ENCODE assay signal across 14 cellular contexts in genomic region chr19:55462722-55463121, GRCh38. TPM values are rescaled to one million over a fixed set of nuclear protein-coding genes. Genes with fewer than 3 reads are reported as not detected.
A peak's percentile ranks its signal among the peaks of the same experiment; 100 is the strongest.
DNase-seq lines count a peak whose midpoint lies in the region; ATAC-seq, FAIRE-seq and TF ChIP-seq lines count a peak whose summit lies in the region.
"Had no signal": no experiment of that assay in that cellular context is flagged by ENCODE, and none has a peak within 500 bp of the region (broad histone marks: within the 10 kb centered on the region; RNA-seq: fewer than 3 reads in every experiment).

No MANE protein-coding gene starts in this region.

- TF ChIP-seq CTCF in KMS-11 (conservative IDR thresholded peaks at IDR 0.05; ENCODE audit: low read depth, low read length), result no peak
- no peak for TF ChIP-seq CTCF in K562 (IDR thresholded peaks at IDR 0.05 in 2 of 3, conservative IDR thresholded peaks at IDR 0.05 in 1 of 3; ENCODE audit: insufficient read depth in 2 of 3, low read depth in 1 of 3, low read length in 3 of 3)
- TF ChIP-seq CTCF in osteocyte (IDR thresholded peaks at IDR 0.05), result no peak

- no peaks in the 10 kb centered on the region for H4K20me1 ChIP-seq in KMS-11 (ENCODE audit: insufficient read depth)
- no peaks in the 10 kb centered on the region for H4K20me1 ChIP-seq in K562 (replicated peaks; ENCODE audit: control insufficient read depth, insufficient read depth, low read length)

- TF ChIP-seq RAD21 in K562 (CRISPR knock-in tag; conservative IDR thresholded peaks at IDR 0.05 in 1 of 2, IDR thresholded peaks at IDR 0.05 in 1 of 2), result no peak

- H3K9me3 ChIP-seq in K562 (replicated peaks; ENCODE audit: control insufficient read depth, insufficient read depth, low read depth, low read length), result no peaks in the 10 kb centered on the region
- no peaks in the 10 kb centered on the region for H3K9me3 ChIP-seq in MG63
- H3K9me3 ChIP-seq: prostate gland, SJSA1 had no signal

- H3K9me1 ChIP-seq in K562 (ENCODE audit: control insufficient read depth, insufficient read depth, low read length), result no peaks in the 10 kb centered on the region

- POLR2A ChIA-PET in K562 (lab: Yijun Ruan, JAX), result interaction anchor here (1.1 to 2.1 kb wide), 4 partner anchors 9 to 205 kb away, joined by 3 to 10 read pairs (median 6); partner anchors contain the start of gene UBE2S

- no peak for TF ChIP-seq EP300 in K562 (IDR thresholded peaks at IDR 0.05; ENCODE audit: low read length)

- no peak overlapping the region for H3K27ac ChIP-seq in KMS-11
- H3K27ac ChIP-seq in K562 (ENCODE audit: extremely low read depth, low read depth, low read length), result no peak overlapping the region; the same call in 2 of the 3 replicates
- H3K27ac ChIP-seq: SJSA1 had no signal

- H3K27me3 ChIP-seq in KMS-11 (ENCODE audit: insufficient read depth, low read depth) (peaks cover 38% of the 10 kb centered on the region), K562 (ENCODE audit: control insufficient read depth in 2 of 2, insufficient read depth in 2 of 2, low read length in 2 of 2) (no peaks in the 10 kb centered on the region), MG63 (no peaks in the 10 kb centered on the region)
- H3K27me3 ChIP-seq: SJSA1 had no signal

- no peaks in the 10 kb centered on the region for H3K36me3 ChIP-seq in KMS-11 (ENCODE audit: insufficient read depth)
- H3K36me3 ChIP-seq in K562 (ENCODE audit: control insufficient read depth, insufficient read depth, low read length), result peaks cover 12% of the 10 kb centered on the region; the same call in 2 of the 3 replicates
- H3K36me3 ChIP-seq in MG63, result peaks cover 10% of the 10 kb centered on the region
- H3K36me3 ChIP-seq: prostate gland had no signal

- no peak for TF ChIP-seq POLR2A in K562 (conservative IDR thresholded peaks at IDR 0.05)

- H3K9ac ChIP-seq in KMS-11 (no peak overlapping the region), K562 (ENCODE audit: insufficient read depth in 1 of 2, low read depth in 2 of 2, low read length in 2 of 2) (peak overlapping the region; percentile 89 to 98; a peak in 3 of 4 replicates)

- H3K36me3 Mint-ChIP-seq in activated naive CD4-positive, alpha-beta T cell treated with anti-CD3 and anti-CD28 coated beads for 36 hours (ENCODE audit: low read depth), result no peaks in the 10 kb centered on the region
- H3K36me3 Mint-ChIP-seq in osteocyte (ENCODE audit: unreplicated experiment), result no peaks in the 10 kb centered on the region

- FAIRE-seq in K562 (lab: Jason Lieb, UNC), result no peak
- FAIRE-seq: H54 had no signal

- H3K4me3 ChIP-seq in KMS-11 (IDR thresholded peaks at IDR 0.05; ENCODE audit: insufficient read depth, low read depth, low read length), result no peak overlapping the region
- no peak overlapping the region for H3K4me3 ChIP-seq in K562
- H3K4me3 ChIP-seq in MG63, result no peak overlapping the region

- H3K9me3 Mint-ChIP-seq in activated naive CD4-positive, alpha-beta T cell treated with anti-CD3 and anti-CD28 coated beads for 36 hours, result no peaks in the 10 kb centered on the region
- no peaks in the 10 kb centered on the region for H3K9me3 Mint-ChIP-seq in osteocyte (ENCODE audit: unreplicated experiment)

- WGBS in K562 (ENCODE audit: insufficient coverage, low coverage, missing lambda C conversion rate), result 79% methylated on average over 11 of the region's 11 CpGs

- no peak for ATAC-seq in K562
- ATAC-seq: activated CD4-positive, CD25-positive, alpha-beta regulatory T cell treated with anti-CD3 and anti-CD28 coated beads, Interleukin-2, amount 50 U/mL, for 24 hours had no signal

- in situ Hi-C loops in K562 (cut with MboI), result no loop called here
- in situ Hi-C loops in G401 (cut with HindIII; ENCODE audit: low sequenced_read_pairs), result no loop called here

- BruUV-seq in K562 (replicated peaks; lab: Mats Ljungman, UMichigan), result no TSS peak

- DNase-seq in activated naive CD4-positive, alpha-beta T cell treated with anti-CD3 and anti-CD28 coated beads for 36 hours, result no peak
- DNase-seq in activated naive CD4-positive, alpha-beta T cell treated with Interleukin-2 at 50 U/mL for 16 hours, result no peak
- DNase-seq in K562 (ENCODE audit: extremely low read depth in 1 of 4, low spot score in 3 of 4), result no peak
- no peak for DNase-seq in osteocyte (ENCODE audit: extremely low spot score, unreplicated experiment)
- DNase-seq in ureter (ENCODE audit: low spot score), result no peak
- DNase-seq in MG63, result no peak
- DNase-seq in G401 (ENCODE audit: low spot score), result no peak
- DNase-seq: NCI-H187 had no signal

- H3K4me3 Mint-ChIP-seq in activated naive CD4-positive, alpha-beta T cell treated with anti-CD3 and anti-CD28 coated beads for 36 hours, result peak overlapping the region; percentile 93
- H3K4me3 Mint-ChIP-seq in osteocyte (ENCODE audit: unreplicated experiment), result peak overlapping the region; percentile 86

- CTCF ChIA-PET in activated naive CD4-positive, alpha-beta T cell treated with anti-CD3 and anti-CD28 coated beads for 36 hours (lab: Charles Lee), result interaction anchor here (0.7 to 1.2 kb wide), 2 partner anchors 41 to 170 kb away, joined by 5 to 7 read pairs; no protein-coding TSS in a partner anchor
- CTCF ChIA-PET in K562 (lab: Yijun Ruan, JAX; ENCODE audit: low intra/inter-chr PET ratio), result no interaction called here

- peaks cover 11% of the 10 kb centered on the region; the same call in 1 of the 2 replicates for H3K79me2 ChIP-seq in KMS-11 (ENCODE audit: insufficient read depth, low read depth)
- peaks cover 38% of the 10 kb centered on the region for H3K79me2 ChIP-seq in K562 (ENCODE audit: control insufficient read depth, insufficient read depth, low read length)

- H3K4me1 ChIP-seq in KMS-11 (ENCODE audit: low read depth, poor library complexity, severe bottlenecking) (peaks cover 10% of the 10 kb centered on the region), K562 (replicated peaks in 1 of 2; ENCODE audit: control insufficient read depth in 2 of 2, insufficient read depth in 2 of 2, low read length in 2 of 2) (peaks cover 39 to 83% of the 10 kb centered on the region in 2 experiments)
- H3K4me1 ChIP-seq: prostate gland had no signal

- no peaks in the 10 kb centered on the region for H3K27me3 Mint-ChIP-seq in activated naive CD4-positive, alpha-beta T cell treated with anti-CD3 and anti-CD28 coated beads for 36 hours (ENCODE audit: low read depth)
- H3K27me3 Mint-ChIP-seq in osteocyte (ENCODE audit: unreplicated experiment), result no peaks in the 10 kb centered on the region

- peaks cover 20% of the 10 kb centered on the region for H3K4me1 Mint-ChIP-seq in activated naive CD4-positive, alpha-beta T cell treated with anti-CD3 and anti-CD28 coated beads for 36 hours (ENCODE audit: low read depth)
- H3K4me1 Mint-ChIP-seq in osteocyte (ENCODE audit: unreplicated experiment), result peaks cover 23% of the 10 kb centered on the region

- H3K27ac Mint-ChIP-seq in activated naive CD4-positive, alpha-beta T cell treated with anti-CD3 and anti-CD28 coated beads for 36 hours, result no peak overlapping the region
- H3K27ac Mint-ChIP-seq in osteocyte (ENCODE audit: unreplicated experiment), result no peak overlapping the region

- intact Hi-C loops in activated naive CD4-positive, alpha-beta T cell treated with anti-CD3 and anti-CD28 coated beads for 36 hours (cut with micrococcal nuclease), result no loop called here
- intact Hi-C loops in K562 (cut with micrococcal nuclease), result no loop called here

- H2AFZ ChIP-seq in KMS-11 (ENCODE audit: low read depth) (no peak overlapping the region), K562 (ENCODE audit: low read depth, low read length) (no peak overlapping the region)

- H3K4me2 ChIP-seq in KMS-11 (peak overlapping the region; percentile 86; the same call in 1 of the 2 replicates), K562 (ENCODE audit: insufficient read depth, low read length) (peak overlapping the region; percentile 99; the same call in 1 of the 2 replicates)

RNA-seq across cellular contexts. Expression of gene ISOC2, which starts 1.3 kb away (rescaled TPM):
- total RNA-seq in activated naive CD4-positive, alpha-beta T cell treated with anti-CD3 and anti-CD28 coated beads for 36 hours, result 10 to 100 TPM; 18.6 to 20.5 TPM
- total RNA-seq in K562 (2011; cell fraction: chromatin; rRNA removed; ENCODE audit: low replicate concordance), result 20.9 and 73.4 TPM in 2 replicates
- total RNA-seq in K562 (2011; cell fraction: nucleolus; rRNA removed), result 94.4 and 96.2 TPM in 2 replicates
- total RNA-seq in K562 (2011; cell fraction: nucleoplasm; rRNA removed), result 62.6 and 89.3 TPM in 2 replicates
- 229 and 491 TPM in 2 replicates for total RNA-seq in K562 (2014; rRNA removed)
- 16.7 and 26.3 TPM in 2 replicates for total RNA-seq in K562 (2014; rRNA removed; fragmentation: Illumina TruSeq; extraction: Trizol)
- 99.3 and 105 TPM in 2 replicates for total RNA-seq in K562 (2015; rRNA removed; fragmentation: Illumina TruSeq; extraction: Trizol)
- 135 and 150 TPM in 2 replicates for total RNA-seq in K562 (2021)
- polyA plus RNA-seq in K562 (2011; rRNA removed), result 58.3 and 94.6 TPM in 2 replicates
- polyA plus RNA-seq in K562 (2011; cell fraction: cytosol; rRNA removed), result 109 and 317 TPM in 2 replicates
- 145 and 201 TPM in 2 replicates for polyA plus RNA-seq in K562 (2011; cell fraction: nucleus; rRNA removed)
- 123 and 126 TPM in 2 replicates for polyA plus RNA-seq in K562 (2012)
- 52.8 and 117 TPM in 2 replicates for polyA plus RNA-seq in K562 (2014; fragmentation: Illumina TruSeq; extraction: Trizol)
- 1 to 10 TPM; 1.2 to 6.2 TPM for polyA plus RNA-seq in K562 (2014; fragmentation: Nextera tagmentation; extraction: Ambion mirVana)
- 172 and 196 TPM in 2 replicates for polyA plus RNA-seq in K562 (2014; rRNA removed)
- 13.9 and 17.6 TPM in 2 replicates for polyA minus RNA-seq in K562 (2011; rRNA and poly(A)+ RNA removed)
- 48.0 and 65.9 TPM in 2 replicates for polyA minus RNA-seq in K562 (2011; cell fraction: cytosol; rRNA and poly(A)+ RNA removed)
- polyA minus RNA-seq in K562 (2011; cell fraction: nucleus; rRNA and poly(A)+ RNA removed), result 45.9 and 53.4 TPM in 2 replicates
- total RNA-seq in osteocyte, result 37.0 and 39.8 TPM in 2 replicates
- total RNA-seq in ureter, result 48.4 TPM
- 149 and 180 TPM in 2 replicates for total RNA-seq in MG63 (2014; rRNA removed; shearing (Covaris generic); ENCODE audit: low replicate concordance)
- 186 and 197 TPM in 2 replicates for total RNA-seq in G401 (2014; rRNA removed; shearing (Covaris generic))

RNA-seq across cellular contexts. Expression of gene C19orf85, which starts 1.8 kb away (rescaled TPM):
- total RNA-seq in activated naive CD4-positive, alpha-beta T cell treated with anti-CD3 and anti-CD28 coated beads for 36 hours, result not detected
- total RNA-seq in K562 (2011; cell fraction: chromatin; rRNA removed; ENCODE audit: low replicate concordance), result not detected in 2 replicates
- total RNA-seq in K562 (2011; cell fraction: nucleolus; rRNA removed), result not detected in 2 replicates
- total RNA-seq in K562 (2011; cell fraction: nucleoplasm; rRNA removed), result not detected in 2 replicates
- total RNA-seq in K562 (2014; rRNA removed), result not detected in 2 replicates
- not detected in 2 replicates for total RNA-seq in K562 (2014; rRNA removed; fragmentation: Illumina TruSeq; extraction: Trizol)
- not detected in 2 replicates for total RNA-seq in K562 (2015; rRNA removed; fragmentation: Illumina TruSeq; extraction: Trizol)
- not detected in 2 replicates for total RNA-seq in K562 (2021)
- not detected in 2 replicates for polyA plus RNA-seq in K562 (2011; rRNA removed)
- polyA plus RNA-seq in K562 (2011; cell fraction: cytosol; rRNA removed), result not detected in 2 replicates
- not detected in 2 replicates for polyA plus RNA-seq in K562 (2011; cell fraction: nucleus; rRNA removed)
- not detected in 2 replicates for polyA plus RNA-seq in K562 (2012)
- not detected in 2 replicates for polyA plus RNA-seq in K562 (2014; fragmentation: Illumina TruSeq; extraction: Trizol)
- polyA plus RNA-seq in K562 (2014; fragmentation: Nextera tagmentation; extraction: Ambion mirVana), result not detected
- polyA plus RNA-seq in K562 (2014; rRNA removed), result not detected in 2 replicates
- not detected in 2 replicates for polyA minus RNA-seq in K562 (2011; rRNA and poly(A)+ RNA removed)
- not detected in 2 replicates for polyA minus RNA-seq in K562 (2011; cell fraction: cytosol; rRNA and poly(A)+ RNA removed)
- not detected in 2 replicates for polyA minus RNA-seq in K562 (2011; cell fraction: nucleus; rRNA and poly(A)+ RNA removed)
- total RNA-seq in osteocyte, result not detected in 2 replicates
- total RNA-seq in ureter, result not detected
- not detected in 2 replicates for total RNA-seq in MG63 (2014; rRNA removed; shearing (Covaris generic); ENCODE audit: low replicate concordance)
- total RNA-seq in G401 (2014; rRNA removed; shearing (Covaris generic)), result not detected in 2 replicates
- total RNA-seq: dermis microvascular lymphatic vessel endothelial cell, prostate gland, SJSA1 had no signal

RNA-seq across cellular contexts. Expression of gene ZNF628, which starts 13.7 kb away (rescaled TPM):
- total RNA-seq in activated naive CD4-positive, alpha-beta T cell treated with anti-CD3 and anti-CD28 coated beads for 36 hours, result 1 to 10 TPM; 6.0 to 6.1 TPM
- 2.3 and 4.5 TPM in 2 replicates for total RNA-seq in K562 (2011; cell fraction: chromatin; rRNA removed; ENCODE audit: low replicate concordance)
- total RNA-seq in K562 (2011; cell fraction: nucleolus; rRNA removed), result 5.5 and 6.2 TPM in 2 replicates
- 2.3 and 2.4 TPM in 2 replicates for total RNA-seq in K562 (2011; cell fraction: nucleoplasm; rRNA removed)
- 3.7 and 5.7 TPM in 2 replicates for total RNA-seq in K562 (2014; rRNA removed)
- total RNA-seq in K562 (2014; rRNA removed; fragmentation: Illumina TruSeq; extraction: Trizol), result not detected in 2 replicates
- 0.76 and 1.5 TPM in 2 replicates for total RNA-seq in K562 (2015; rRNA removed; fragmentation: Illumina TruSeq; extraction: Trizol)
- 12.9 and 13.6 TPM in 2 replicates for total RNA-seq in K562 (2021)
- polyA plus RNA-seq in K562 (2011; rRNA removed), result 0.18 and 0.37 TPM in 2 replicates
- polyA plus RNA-seq in K562 (2011; cell fraction: cytosol; rRNA removed), result 0.28 and 1.3 TPM in 2 replicates
- 1.6 and 3.0 TPM in 2 replicates for polyA plus RNA-seq in K562 (2011; cell fraction: nucleus; rRNA removed)
- 6.5 and 9.2 TPM in 2 replicates for polyA plus RNA-seq in K562 (2012)
- 0.13 and 1.1 TPM in 2 replicates for polyA plus RNA-seq in K562 (2014; fragmentation: Illumina TruSeq; extraction: Trizol)
- not detected for polyA plus RNA-seq in K562 (2014; fragmentation: Nextera tagmentation; extraction: Ambion mirVana)
- polyA plus RNA-seq in K562 (2014; rRNA removed), result 3.7 and 6.4 TPM in 2 replicates
- 0.18 and 0.21 TPM in 2 replicates for polyA minus RNA-seq in K562 (2011; rRNA and poly(A)+ RNA removed)
- polyA minus RNA-seq in K562 (2011; cell fraction: cytosol; rRNA and poly(A)+ RNA removed), result 3.8 and 5.5 TPM in 2 replicates
- 1.9 and 2.0 TPM in 2 replicates for polyA minus RNA-seq in K562 (2011; cell fraction: nucleus; rRNA and poly(A)+ RNA removed)
- total RNA-seq in osteocyte, result 10.4 and 11.6 TPM in 2 replicates
- 7.4 TPM for total RNA-seq in ureter
- total RNA-seq in MG63 (2014; rRNA removed; shearing (Covaris generic); ENCODE audit: low replicate concordance), result 3.1 and 4.0 TPM in 2 replicates
- total RNA-seq in G401 (2014; rRNA removed; shearing (Covaris generic)), result 13.3 and 27.6 TPM in 2 replicates

RNA-seq across cellular contexts. Expression of gene SHISA7, which starts 19.6 kb away (rescaled TPM):
- not detected for total RNA-seq in activated naive CD4-positive, alpha-beta T cell treated with anti-CD3 and anti-CD28 coated beads for 36 hours
- 0.63 and 0.81 TPM in 2 replicates for total RNA-seq in K562 (2011; cell fraction: chromatin; rRNA removed; ENCODE audit: low replicate concordance)
- 0.33 and 0.39 TPM in 2 replicates for total RNA-seq in K562 (2011; cell fraction: nucleolus; rRNA removed)
- total RNA-seq in K562 (2011; cell fraction: nucleoplasm; rRNA removed), result 0.29 and 0.38 TPM in 2 replicates
- total RNA-seq in K562 (2014; rRNA removed), result 0.05 and 0.08 TPM in 2 replicates
- 0.04 and 0.13 TPM in 2 replicates for total RNA-seq in K562 (2014; rRNA removed; fragmentation: Illumina TruSeq; extraction: Trizol)
- 0.07 and 0.08 TPM in 2 replicates for total RNA-seq in K562 (2015; rRNA removed; fragmentation: Illumina TruSeq; extraction: Trizol)
- 0.34 and 0.40 TPM in 2 replicates for total RNA-seq in K562 (2021)
- 0.04 and 0.07 TPM in 2 replicates for polyA plus RNA-seq in K562 (2011; rRNA removed)
- polyA plus RNA-seq in K562 (2011; cell fraction: cytosol; rRNA removed), result 0.12 and 0.16 TPM in 2 replicates
- 0.15 and 0.51 TPM in 2 replicates for polyA plus RNA-seq in K562 (2011; cell fraction: nucleus; rRNA removed)
- 0.23 and 0.33 TPM in 2 replicates for polyA plus RNA-seq in K562 (2012)
- polyA plus RNA-seq in K562 (2014; fragmentation: Illumina TruSeq; extraction: Trizol), result 0.36 TPM in 2 replicates
- under 1 TPM; 0.01 to 0.03 TPM for polyA plus RNA-seq in K562 (2014; fragmentation: Nextera tagmentation; extraction: Ambion mirVana)
- polyA plus RNA-seq in K562 (2014; rRNA removed), result 0.08 and 0.18 TPM in 2 replicates
- 0.12 and 0.18 TPM in 2 replicates for polyA minus RNA-seq in K562 (2011; rRNA and poly(A)+ RNA removed)
- polyA minus RNA-seq in K562 (2011; cell fraction: cytosol; rRNA and poly(A)+ RNA removed), result 0.29 TPM in 1 of 2 replicates, not detected in the other
- polyA minus RNA-seq in K562 (2011; cell fraction: nucleus; rRNA and poly(A)+ RNA removed), result 0.11 and 0.27 TPM in 2 replicates
- total RNA-seq in osteocyte, result not detected in 2 replicates
- not detected for total RNA-seq in ureter
- total RNA-seq in MG63 (2014; rRNA removed; shearing (Covaris generic); ENCODE audit: low replicate concordance), result not detected in 2 replicates
- total RNA-seq in G401 (2014; rRNA removed; shearing (Covaris generic)), result not detected in 2 replicates
- total RNA-seq: dermis microvascular lymphatic vessel endothelial cell, prostate gland, SJSA1 had no signal

RNA-seq across cellular contexts. Expression of gene NAT14, which starts 22.3 kb away (rescaled TPM):
- total RNA-seq in activated naive CD4-positive, alpha-beta T cell treated with anti-CD3 and anti-CD28 coated beads for 36 hours, result 1 to 10 TPM; 7.6 to 8.0 TPM
- 27.4 and 88.5 TPM in 2 replicates for total RNA-seq in K562 (2011; cell fraction: chromatin; rRNA removed; ENCODE audit: low replicate concordance)
- total RNA-seq in K562 (2011; cell fraction: nucleolus; rRNA removed), result 74.0 and 77.5 TPM in 2 replicates
- total RNA-seq in K562 (2011; cell fraction: nucleoplasm; rRNA removed), result 51.5 and 61.8 TPM in 2 replicates
- 43.8 and 46.5 TPM in 2 replicates for total RNA-seq in K562 (2014; rRNA removed)
- total RNA-seq in K562 (2014; rRNA removed; fragmentation: Illumina TruSeq; extraction: Trizol), result 14.4 and 21.6 TPM in 2 replicates
- 25.3 and 25.7 TPM in 2 replicates for total RNA-seq in K562 (2015; rRNA removed; fragmentation: Illumina TruSeq; extraction: Trizol)
- total RNA-seq in K562 (2021), result 70.6 and 77.0 TPM in 2 replicates
- 30.3 and 44.3 TPM in 2 replicates for polyA plus RNA-seq in K562 (2011; rRNA removed)
- 45.6 and 55.9 TPM in 2 replicates for polyA plus RNA-seq in K562 (2011; cell fraction: cytosol; rRNA removed)
- 148 and 191 TPM in 2 replicates for polyA plus RNA-seq in K562 (2011; cell fraction: nucleus; rRNA removed)
- 56.6 and 78.2 TPM in 2 replicates for polyA plus RNA-seq in K562 (2012)
- polyA plus RNA-seq in K562 (2014; fragmentation: Illumina TruSeq; extraction: Trizol), result 26.7 and 33.2 TPM in 2 replicates
- polyA plus RNA-seq in K562 (2014; fragmentation: Nextera tagmentation; extraction: Ambion mirVana), result 1 to 10 TPM; 2.4 to 4.6 TPM
- polyA plus RNA-seq in K562 (2014; rRNA removed), result 61.7 and 62.8 TPM in 2 replicates
- polyA minus RNA-seq in K562 (2011; rRNA and poly(A)+ RNA removed), result 4.2 and 4.8 TPM in 2 replicates
- 11.3 and 12.9 TPM in 2 replicates for polyA minus RNA-seq in K562 (2011; cell fraction: cytosol; rRNA and poly(A)+ RNA removed)
- polyA minus RNA-seq in K562 (2011; cell fraction: nucleus; rRNA and poly(A)+ RNA removed), result 12.3 and 16.9 TPM in 2 replicates
- total RNA-seq in osteocyte, result 54.2 and 58.2 TPM in 2 replicates
- 14.2 TPM for total RNA-seq in ureter
- total RNA-seq in MG63 (2014; rRNA removed; shearing (Covaris generic); ENCODE audit: low replicate concordance), result 19.7 and 35.1 TPM in 2 replicates
- 143 and 157 TPM in 2 replicates for total RNA-seq in G401 (2014; rRNA removed; shearing (Covaris generic))
